8 cellular contexts compared by ENCODE assay signal in genomic region chr16:66515543-66516171, GRCh38. TPM values are rescaled to one million over a fixed set of nuclear protein-coding genes. Genes with fewer than 3 reads are reported as not detected.
A peak's percentile ranks its signal among the peaks of the same experiment; 100 is the strongest.
DNase-seq lines count a peak whose midpoint lies in the region; ATAC-seq lines count a peak whose summit lies in the region.

No MANE protein-coding gene starts in this region.

- peak; percentile 49 to 56 for ATAC-seq in natural killer cell treated with Interleukin-12 subunit alpha and Interleukin-12 subunit beta and Interleukin-15 and Interleukin-18, amount 100 ng/mL, for 72 hours
- ATAC-seq in HG02885 (IDR thresholded peaks at IDR 0.05; ENCODE audit: poor library complexity, unreplicated experiment), result no peak

- H3K27ac Mint-ChIP-seq in dendritic cell treated with granulocyte-macrophage colony-stimulating factor and Interleukin-4, amounts not matched to agents 40 ng/mL and 50 ng/mL, for 4 days, result peak overlapping the region; percentile 100
- H3K27ac Mint-ChIP-seq in natural killer cell treated with Interleukin-12 subunit alpha and Interleukin-12 subunit beta and Interleukin-15 and Interleukin-18, amount 100 ng/mL, for 72 hours, result peak overlapping the region; percentile 98 to 100

- intact Hi-C loops in dendritic cell treated with granulocyte-macrophage colony-stimulating factor and Interleukin-4, amounts not matched to agents 40 ng/mL and 50 ng/mL, for 4 days (cut with micrococcal nuclease), result loop anchor here (1.0 to 10.0 kb wide), 5 partner anchors 10 to 111 kb away; partner anchors contain the start of gene CKLF

- H3K27me3 Mint-ChIP-seq in dendritic cell treated with granulocyte-macrophage colony-stimulating factor and Interleukin-4, amounts not matched to agents 40 ng/mL and 50 ng/mL, for 4 days, result no peaks in the 10 kb centered on the region
- H3K27me3 Mint-ChIP-seq in natural killer cell treated with Interleukin-12 subunit alpha and Interleukin-12 subunit beta and Interleukin-15 and Interleukin-18, amount 100 ng/mL, for 72 hours, result no peaks in the 10 kb centered on the region

- H3K36me3 Mint-ChIP-seq in dendritic cell treated with granulocyte-macrophage colony-stimulating factor and Interleukin-4, amounts not matched to agents 40 ng/mL and 50 ng/mL, for 4 days (ENCODE audit: low read depth), result peaks cover 84% of the 10 kb centered on the region
- no peaks in the 10 kb centered on the region for H3K36me3 Mint-ChIP-seq in natural killer cell treated with Interleukin-12 subunit alpha and Interleukin-12 subunit beta and Interleukin-15 and Interleukin-18, amount 100 ng/mL, for 72 hours

- H3K9me3 Mint-ChIP-seq in dendritic cell treated with granulocyte-macrophage colony-stimulating factor and Interleukin-4, amounts not matched to agents 40 ng/mL and 50 ng/mL, for 4 days, result no peaks in the 10 kb centered on the region
- no peaks in the 10 kb centered on the region for H3K9me3 Mint-ChIP-seq in natural killer cell treated with Interleukin-12 subunit alpha and Interleukin-12 subunit beta and Interleukin-15 and Interleukin-18, amount 100 ng/mL, for 72 hours

- H3K4me1 Mint-ChIP-seq in dendritic cell treated with granulocyte-macrophage colony-stimulating factor and Interleukin-4, amounts not matched to agents 40 ng/mL and 50 ng/mL, for 4 days (ENCODE audit: low read depth), result peaks cover 100% of the 10 kb centered on the region
- peaks cover 40 to 45% of the 10 kb centered on the region in 2 donors for H3K4me1 Mint-ChIP-seq in natural killer cell treated with Interleukin-12 subunit alpha and Interleukin-12 subunit beta and Interleukin-15 and Interleukin-18, amount 100 ng/mL, for 72 hours (ENCODE audit: low read depth in 2 of 2)

- H3K4me3 Mint-ChIP-seq in dendritic cell treated with granulocyte-macrophage colony-stimulating factor and Interleukin-4, amounts not matched to agents 40 ng/mL and 50 ng/mL, for 4 days, result no peak overlapping the region
- H3K4me3 Mint-ChIP-seq in natural killer cell treated with Interleukin-12 subunit alpha and Interleukin-12 subunit beta and Interleukin-15 and Interleukin-18, amount 100 ng/mL, for 72 hours, result peak overlapping the region; percentile 92

- peak; percentile 44 for DNase-seq in DMS 273 (lab: John Stamatoyannopoulos, UW; ENCODE audit: unreplicated experiment)
- DNase-seq in DMS 273 treated with DMSO at 0.1 percent for 48 hours (lab: John Stamatoyannopoulos, UW), result no peak
- peak; percentile 45 for DNase-seq in OCI-M1 (lab: John Stamatoyannopoulos, UW)
- DNase-seq in natural killer cell treated with Interleukin-12 subunit alpha and Interleukin-12 subunit beta and Interleukin-15 and Interleukin-18, amount 100 ng/mL, for 72 hours (ENCODE audit: low spot score), result peak; percentile 74
- no peak for DNase-seq in NCI-H510A treated with DMSO at 0.1 percent for 48 hours (lab: John Stamatoyannopoulos, UW)
- no peak for DNase-seq in SIG-M5 (lab: John Stamatoyannopoulos, UW)

RNA-seq across cellular contexts. Expression of gene TK2, which starts 34.3 kb away (rescaled TPM):
- 1 to 10 TPM; 5.9 to 6.3 TPM for total RNA-seq in natural killer cell treated with Interleukin-12 subunit alpha and Interleukin-12 subunit beta and Interleukin-15 and Interleukin-18, amount 100 ng/mL, for 72 hours

RNA-seq across cellular contexts. Expression of gene CKLF, which starts 36.7 kb away (rescaled TPM):
- total RNA-seq in natural killer cell treated with Interleukin-12 subunit alpha and Interleukin-12 subunit beta and Interleukin-15 and Interleukin-18, amount 100 ng/mL, for 72 hours, result 10 to 100 TPM; 71.2 to 78.6 TPM

RNA-seq across cellular contexts. Expression of gene CMTM1, which starts 50.6 kb away (rescaled TPM):
- total RNA-seq in natural killer cell treated with Interleukin-12 subunit alpha and Interleukin-12 subunit beta and Interleukin-15 and Interleukin-18, amount 100 ng/mL, for 72 hours, result 10 to 100 TPM in 1 of 2 donors, 1 to 10 TPM in 1; 7.2 to 11.6 TPM

Comparison
In these comparisons a context has a peak if more than half of its experiments do, and no peak if none do; other contexts are left out.
1. DNase-seq: peak in DMS 273 (single experiment), OCI-M1 (single experiment) and natural killer cell treated with Interleukin-12 subunit alpha and Interleukin-12 subunit beta and Interleukin-15 and Interleukin-18, amount 100 ng/mL, for 72 hours (single experiment); none in DMS 273 treated with DMSO at 0.1 percent for 48 hours (single experiment), NCI-H510A treated with DMSO at 0.1 percent for 48 hours (single experiment) and SIG-M5 (single experiment).